Comparison of ENCODE assay signal across 26 cellular contexts in the genomic region with DNA sequence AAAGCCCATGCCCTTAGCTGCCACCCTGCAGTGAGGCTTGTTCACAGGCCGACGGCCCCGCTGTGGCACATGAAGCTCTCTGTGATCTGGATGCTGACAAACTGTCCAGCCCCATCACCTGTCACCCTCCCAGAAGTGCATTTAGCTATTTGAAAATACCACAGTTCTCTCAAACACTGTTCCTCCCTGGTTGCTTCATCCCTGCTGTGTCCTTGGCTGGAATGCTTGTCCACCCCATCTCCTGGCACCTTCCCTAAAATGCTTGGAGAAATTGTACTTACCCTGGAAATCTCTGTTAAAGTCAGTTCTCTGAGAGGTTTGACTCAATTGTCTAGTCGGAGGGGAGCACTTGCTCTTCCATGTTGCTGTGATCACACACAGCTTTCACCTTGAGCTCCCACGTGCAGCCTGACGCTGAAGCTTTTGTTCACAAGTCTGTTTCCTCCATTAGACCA. TPM values are rescaled to one million over a fixed set of nuclear protein-coding genes. Genes with fewer than 3 reads are reported as not detected.
DNase-seq lines count a peak whose midpoint lies in the region; ATAC-seq and TF ChIP-seq lines count a peak whose summit lies in the region.
"Had no signal": no experiment of that assay in that cellular context is flagged by ENCODE, and none has a peak within 500 bp of the region (broad histone marks: within the 10 kb centered on the region; RNA-seq: fewer than 3 reads in every experiment).

No MANE protein-coding gene starts in this region.

- no peak overlapping the region for H3K27ac Mint-ChIP-seq in natural killer cell
- H3K27ac Mint-ChIP-seq: activated CD4-positive, alpha-beta T cell treated with anti-CD3 and anti-CD28 coated beads, Interleukin-2, amount 10 ng/mL, durations not matched to agents 24 days and 14 days; activated CD8-positive, alpha-beta memory T cell treated with anti-CD3 and anti-CD28 coated beads, Interleukin-2, amount 10 ng/mL, durations not matched to agents 7 days and 5 days; activated naive CD8-positive, alpha-beta T cell treated with anti-CD3 and anti-CD28 coated beads, Interleukin-2, amount 50 U/mL, for 24 hours; activated T-helper 2 cell treated with anti-CD3 and anti-CD28 coated beads, Interferon-gamma antibody, Interleukin-2, Interleukin-4, amounts not matched to agents 10 μg/mL and 5 μg/mL and 100 μg/mL, durations not matched to agents 14 hours and 24 hours and 36 hours; CD4-positive, alpha-beta T cell; GM23338; stimulated activated naive B cell treated with anti-CD40 and anti-IgM and Interleukin-4, amounts not matched to agents 10 μg/mL and 1 μg/mL and 100 μg/mL, for 72 hours had no signal

- H3K4me3 ChIP-seq in ascending aorta (peak overlapping the region in 1 of 2 donors; percentile 26), ovary (no peak overlapping the region), tibial artery (peak overlapping the region in 1 of 2 donors; percentile 10), PC-9 (no peak overlapping the region)
- H3K4me3 ChIP-seq: GM23338, tibial nerve had no signal

- H3K4me3 Mint-ChIP-seq in natural killer cell: no peak overlapping the region
- H3K4me3 Mint-ChIP-seq: activated CD4-positive, alpha-beta T cell treated with anti-CD3 and anti-CD28 coated beads, Interleukin-2, amount 10 ng/mL, durations not matched to agents 24 days and 14 days; activated CD8-positive, alpha-beta memory T cell treated with anti-CD3 and anti-CD28 coated beads, Interleukin-2, amount 10 ng/mL, durations not matched to agents 7 days and 5 days; activated naive CD8-positive, alpha-beta T cell treated with anti-CD3 and anti-CD28 coated beads, Interleukin-2, amount 50 U/mL, for 24 hours; CD4-positive, alpha-beta T cell; GM23338; IgD-negative memory B cell; stimulated activated naive B cell treated with anti-CD40 and anti-IgM and Interleukin-4, amounts not matched to agents 10 μg/mL and 1 μg/mL and 100 μg/mL, for 72 hours had no signal

- H3K27ac ChIP-seq in ascending aorta: peak overlapping the region; percentile 70 to 89
- peak overlapping the region; percentile 42 to 53 for H3K27ac ChIP-seq in ovary
- H3K27ac ChIP-seq in tibial artery: peak overlapping the region; percentile 77 to 90
- H3K27ac ChIP-seq in PC-9: no peak overlapping the region
- H3K27ac ChIP-seq: brain microvascular endothelial cell, neutrophil had no signal

- no peaks in the 10 kb centered on the region for H3K79me2 ChIP-seq in PC-9 (ENCODE audit: low read depth)

- TF ChIP-seq EP300 in ovary (IDR thresholded peaks at IDR 0.05): no peak

- TF ChIP-seq CTCF in ascending aorta (IDR thresholded peaks at IDR 0.05) (no peak), ovary (IDR thresholded peaks at IDR 0.05) (no peak), tibial artery (IDR thresholded peaks at IDR 0.05) (no peak), natural killer cell (IDR thresholded peaks at IDR 0.05) (no peak), PC-9 (conservative IDR thresholded peaks at IDR 0.05) (no peak)

- H3K9me3 ChIP-seq in ascending aorta (no peaks in the 10 kb centered on the region), ovary (no peaks in the 10 kb centered on the region), tibial artery (no peaks in the 10 kb centered on the region), PC-9 (ENCODE audit: insufficient read depth, low read depth) (no peaks in the 10 kb centered on the region)
- H3K9me3 ChIP-seq: neutrophil, tibial nerve had no signal

- H3K27me3 Mint-ChIP-seq in natural killer cell (ENCODE audit: low read depth in 2 of 2): peaks cover 3 to 47% of the 10 kb centered on the region in 2 donors

- H3K9me2 ChIP-seq in PC-9 (ENCODE audit: insufficient read depth): no peaks in the 10 kb centered on the region

- CTCF ChIA-PET in PC-9 (lab: Charles Lee): no interaction called here

- H2AFZ ChIP-seq in PC-9: no peak overlapping the region
- H2AFZ ChIP-seq: GM23338 had no signal

- TF ChIP-seq POLR2A in ovary (IDR thresholded peaks at IDR 0.05): no peak

- POLR2A ChIA-PET in PC-9 (lab: Charles Lee; ENCODE audit: unreplicated experiment): no interaction called here

- no peak overlapping the region for H3K4me2 ChIP-seq in PC-9
- H3K4me2 ChIP-seq: GM23338 had no signal

- H3K4me1 ChIP-seq in ascending aorta (peaks cover 0 to 37% of the 10 kb centered on the region in 2 donors), ovary (ENCODE audit: insufficient read depth) (peaks cover 15% of the 10 kb centered on the region), tibial artery (peaks cover 0 to 98% (median 17%) of the 10 kb centered on the region in 4 donors), PC-9 (replicated peaks; ENCODE audit: insufficient read depth) (no peaks in the 10 kb centered on the region)

- H3K9me3 Mint-ChIP-seq in natural killer cell: no peaks in the 10 kb centered on the region
- H3K9me3 Mint-ChIP-seq: activated CD4-positive, alpha-beta T cell treated with anti-CD3 and anti-CD28 coated beads, Interleukin-2, amount 10 ng/mL, durations not matched to agents 24 days and 14 days; activated naive CD8-positive, alpha-beta T cell treated with anti-CD3 and anti-CD28 coated beads, Interleukin-2, amount 50 U/mL, for 24 hours; activated T-helper 2 cell treated with anti-CD3 and anti-CD28 coated beads, Interferon-gamma antibody, Interleukin-2, Interleukin-4, amounts not matched to agents 10 μg/mL and 5 μg/mL and 100 μg/mL, durations not matched to agents 14 hours and 24 hours and 36 hours; CD4-positive, alpha-beta T cell; GM23338; IgD-negative memory B cell; stimulated activated naive B cell treated with anti-CD40 and anti-IgM and Interleukin-4, amounts not matched to agents 10 μg/mL and 1 μg/mL and 100 μg/mL, for 72 hours had no signal

- WGBS in ovary, 3 donors: 27 to 32% (median 30%) methylated on average over 6 of the region's 6 CpGs

- no peaks in the 10 kb centered on the region for H3K36me3 Mint-ChIP-seq in natural killer cell
- H3K36me3 Mint-ChIP-seq: activated CD8-positive, alpha-beta memory T cell treated with anti-CD3 and anti-CD28 coated beads, Interleukin-2, amount 10 ng/mL, durations not matched to agents 7 days and 5 days; IgD-negative memory B cell; stimulated activated naive B cell treated with anti-CD40 and anti-IgM and Interleukin-4, amounts not matched to agents 10 μg/mL and 1 μg/mL and 100 μg/mL, for 72 hours had no signal

- no peaks in the 10 kb centered on the region for H3F3A ChIP-seq in PC-9 (ENCODE audit: insufficient read depth, low read depth)

- H4K20me1 ChIP-seq in PC-9 (ENCODE audit: insufficient read depth): no peaks in the 10 kb centered on the region

- no TSS peak for BruUV-seq in PC-9 (replicated peaks; lab: Mats Ljungman, UMichigan)

- intact Hi-C loops in ascending aorta (cut with DNase I): no loop called here
- intact Hi-C loops in Right ventricle myocardium superior (cut with DNase I): loop anchor here (10.0 kb wide), 1 partner anchor 154 kb away; no protein-coding TSS in a partner anchor
- intact Hi-C loops in ovary (cut with DNase I): loop anchor here in 3 of 4 donors (10.0 kb wide), 2 partner anchors 46 to 154 kb away; no protein-coding TSS in a partner anchor
- intact Hi-C loops in tibial artery (cut with DNase I; ENCODE audit: low total_unique reads): loop anchor here (5.0 kb wide), 1 partner anchor 69 kb away; no protein-coding TSS in a partner anchor
- intact Hi-C loops in natural killer cell (cut with micrococcal nuclease): no loop called here
- intact Hi-C loops in PC-9 (cut with micrococcal nuclease; ENCODE audit: unreplicated experiment): no loop called here

- H3K36me3 ChIP-seq in ascending aorta: no peaks in the 10 kb centered on the region
- no peaks in the 10 kb centered on the region for H3K36me3 ChIP-seq in ovary
- H3K36me3 ChIP-seq in tibial artery: no peaks in the 10 kb centered on the region
- H3K36me3 ChIP-seq in PC-9 (ENCODE audit: low read depth): no peaks in the 10 kb centered on the region
- H3K36me3 ChIP-seq: brain microvascular endothelial cell, neutrophil, tibial nerve had no signal

- no peaks in the 10 kb centered on the region for H3K27me3 ChIP-seq in ascending aorta
- H3K27me3 ChIP-seq in ovary: no peaks in the 10 kb centered on the region
- no peaks in the 10 kb centered on the region for H3K27me3 ChIP-seq in tibial artery
- no peaks in the 10 kb centered on the region for H3K27me3 ChIP-seq in PC-9 (ENCODE audit: insufficient read depth, low read depth)
- H3K27me3 ChIP-seq: brain microvascular endothelial cell, neutrophil, tibial nerve had no signal

- DNase-seq in ascending aorta (ENCODE audit: low spot score in 2 of 2) (peak in 1 of 2 donors; percentile 64), Right ventricle myocardium superior (peak; percentile 76), ovary (peak; percentile 46 to 76 (median 62)), tibial artery (peak; percentile 67 to 73), natural killer cell (no peak), PC-9 (no peak), occipital lobe (lab: John Stamatoyannopoulos, UW) (no peak)
- DNase-seq: activated CD4-positive, alpha-beta T cell treated with anti-CD3 and anti-CD28 coated beads, Interleukin-2, amount 10 ng/mL, durations not matched to agents 24 days and 14 days; activated CD8-positive, alpha-beta memory T cell treated with anti-CD3 and anti-CD28 coated beads, Interleukin-2, amount 10 ng/mL, durations not matched to agents 7 days and 5 days; activated naive CD8-positive, alpha-beta T cell treated with anti-CD3 and anti-CD28 coated beads, Interleukin-2, amount 50 U/mL, for 24 hours; brain microvascular endothelial cell; CD4-positive, alpha-beta T cell; dermis blood vessel endothelial cell; GDM1; kidney glomerular epithelial cell; MM.1S; NCI-H146; SHP77 treated with DMSO at 0.1 percent for 48 hours; stimulated activated CD4-positive, alpha-beta T cell treated with anti-CD3 and anti-CD28 coated beads, Interleukin-2, amount 100 ng/mL, for 24 hours; stimulated activated naive B cell treated with anti-CD40 and anti-IgM and Interleukin-4, amounts not matched to agents 10 μg/mL and 1 μg/mL and 100 μg/mL, for 72 hours had no signal

- ATAC-seq in Right ventricle myocardium superior (ENCODE audit: poor library complexity) (peak; percentile 90), natural killer cell (no peak), HG03108 (IDR thresholded peaks at IDR 0.05; ENCODE audit: unreplicated experiment) (no peak)
- ATAC-seq: activated CD8-positive, alpha-beta memory T cell treated with anti-CD3 and anti-CD28 coated beads, Interleukin-2, amount 10 ng/mL, durations not matched to agents 7 days and 5 days; activated naive CD8-positive, alpha-beta T cell treated with anti-CD3 and anti-CD28 coated beads, Interleukin-2, amount 50 U/mL, for 24 hours; GM23338; stimulated activated naive B cell treated with anti-CD40 and anti-IgM and Interleukin-4, amounts not matched to agents 10 μg/mL and 1 μg/mL and 100 μg/mL, for 72 hours had no signal

- H3K4me1 Mint-ChIP-seq in natural killer cell: no peaks in the 10 kb centered on the region
- H3K4me1 Mint-ChIP-seq: activated CD4-positive, alpha-beta T cell treated with anti-CD3 and anti-CD28 coated beads, Interleukin-2, amount 10 ng/mL, durations not matched to agents 24 days and 14 days; activated CD8-positive, alpha-beta memory T cell treated with anti-CD3 and anti-CD28 coated beads, Interleukin-2, amount 10 ng/mL, durations not matched to agents 7 days and 5 days; GM23338; IgD-negative memory B cell; stimulated activated naive B cell treated with anti-CD40 and anti-IgM and Interleukin-4, amounts not matched to agents 10 μg/mL and 1 μg/mL and 100 μg/mL, for 72 hours had no signal

RNA-seq across cellular contexts. Expression of gene SYNPO2, which starts 10.1 kb away (rescaled TPM):
- total RNA-seq in ascending aorta: 178 TPM
- 196 TPM for total RNA-seq in Right ventricle myocardium superior
- total RNA-seq in ovary: 100 to 1,000 TPM in 5 of 7 donors, 10 to 100 TPM in 2; 61.9 to 265 (median 165) TPM
- polyA plus RNA-seq in ovary: 100 to 1,000 TPM in 1 of 2 donors, 10 to 100 TPM in 1; 54.8 to 121 TPM
- total RNA-seq in natural killer cell: under 1 TPM; 0.18 to 0.85 (median 0.56) TPM
- total RNA-seq in PC-9 (2021): 0.53 and 0.87 TPM in 2 replicates
- total RNA-seq in occipital lobe: 2.3 TPM
- polyA plus RNA-seq: IgD-negative memory B cell had no signal

Comparison
In these comparisons a context has a peak if more than half of its experiments do, and no peak if none do; other contexts are left out.
1. DNase-seq: peak in Right ventricle myocardium superior (single experiment), ovary (5 of 5) and tibial artery (2 of 2); none in natural killer cell (single experiment), PC-9 (0 of 2) and occipital lobe (single experiment).
2. RNA of gene SYNPO2, which starts 10.1 kb away (total RNA-seq): 196 TPM in Right ventricle myocardium superior (single experiment), 178 TPM in ascending aorta (single experiment) and 61.9 to 265 TPM in ovary; 2.3 TPM in occipital lobe (single experiment), 0.53 to 0.87 TPM in PC-9 and 0.18 to 0.85 TPM in natural killer cell; every median in the first group is over 10 times any median in the second.
3. intact Hi-C loops: an anchor here in Right ventricle myocardium superior (10.0 kb wide), ovary (10.0 kb wide) and tibial artery (5.0 kb wide); none called in ascending aorta, natural killer cell and PC-9.